Comparison of ENCODE assay signal across 13 cellular contexts in genomic region chr12:2353691-2354090, GRCh38.
"Had no signal": no experiment of that assay in that cellular context is flagged by ENCODE, and none has a peak within 500 bp of the region (broad histone marks: within the 10 kb centered on the region; RNA-seq: fewer than 3 reads in every experiment).

No MANE protein-coding gene starts in this region.

- H3K27me3 ChIP-seq: ovary had no signal

- DNase-seq: activated CD4-positive, alpha-beta T cell treated with anti-CD3 and anti-CD28 coated beads for 4 hours; activated CD8-positive, alpha-beta memory T cell treated with anti-CD3 and anti-CD28 coated beads, Interleukin-2, amount 50 U/mL, for 48 hours; activated CD8-positive, alpha-beta T cell treated with anti-CD3 and anti-CD28 coated beads for 36 hours; activated naive CD4-positive, alpha-beta T cell treated with anti-CD3 and anti-CD28 coated beads for 36 hours; dermis blood vessel endothelial cell; left colon; mammary epithelial cell; ovary; SW 1271; trophoblast cell had no signal

- ATAC-seq: activated CD8-positive, alpha-beta T cell treated with anti-CD3 and anti-CD28 coated beads for 36 hours; esophagus mucosa; left colon; natural killer cell treated with Interleukin-12 subunit alpha and Interleukin-12 subunit beta and Interleukin-15 and Interleukin-18, amount 100 ng/mL, for 72 hours had no signal

- H3K36me3 ChIP-seq: ovary had no signal

- H3K9me3 ChIP-seq: ovary had no signal

- H3K27ac ChIP-seq: ovary, skin epidermis had no signal

- H3K4me3 ChIP-seq: ovary, skin epidermis had no signal
